In the genomic region with DNA sequence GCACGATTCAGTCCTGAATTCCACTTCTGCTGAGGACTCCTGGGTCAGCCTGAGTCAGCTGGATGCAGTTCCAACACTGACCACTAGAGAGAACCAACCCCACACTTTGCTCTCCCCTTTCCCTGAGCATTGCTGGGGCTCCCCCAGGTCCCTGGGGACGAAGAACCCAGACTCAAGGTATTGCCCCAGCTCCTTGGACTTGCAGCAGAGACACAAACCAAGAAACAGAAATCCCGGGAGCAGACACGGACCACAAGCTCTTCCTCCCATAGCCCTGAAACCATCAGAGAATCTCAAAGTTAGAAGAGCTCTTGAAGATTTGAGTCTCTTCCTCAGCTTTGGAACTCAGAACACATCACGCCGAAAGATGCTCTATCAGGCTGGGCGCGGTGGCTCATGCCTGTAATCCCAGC, we compare ENCODE assay signal across 8 cellular contexts. TPM values are rescaled to one million over a fixed set of nuclear protein-coding genes. Genes with fewer than 3 reads are reported as not detected.
DNase-seq lines count a peak whose midpoint lies in the region; TF ChIP-seq lines count a peak whose summit lies in the region.

No MANE protein-coding gene starts in this region.

- DNase-seq in G401 (ENCODE audit: low spot score): peak; percentile 37
- DNase-seq in H7: peak; percentile 90
- peak; percentile 17 for DNase-seq in NCI-H2196 treated with DMSO at 0.1 percent for 48 hours (lab: John Stamatoyannopoulos, UW; ENCODE audit: unreplicated experiment)
- peak; percentile 83 for DNase-seq in activated CD4-positive, alpha-beta T cell treated with anti-CD3 and anti-CD28 coated beads, Interleukin-2, amount 10 ng/mL, durations not matched to agents 7 days and 5 days
- peak; percentile 81 for DNase-seq in dermis blood vessel endothelial cell
- DNase-seq in mesothelial cell of epicardium (ENCODE audit: low spot score in 2 of 2, unreplicated experiment in 2 of 2): peak in 1 of 2 experiments; percentile 63
- DNase-seq in stimulated activated CD8-positive, alpha-beta memory T cell treated with anti-CD3 and anti-CD28 coated beads, Interleukin-4, amount 100 ng/mL, for 4 hours (ENCODE audit: low read depth in 2 of 2, low spot score in 1 of 2): peak; percentile 38 to 58
- DNase-seq in islet precursor cell: no peak

- peaks cover 4% of the 10 kb centered on the region for H3K27me3 Mint-ChIP-seq in activated CD4-positive, alpha-beta T cell treated with anti-CD3 and anti-CD28 coated beads, Interleukin-2, amount 10 ng/mL, durations not matched to agents 7 days and 5 days
- peaks cover 42% of the 10 kb centered on the region for H3K27me3 Mint-ChIP-seq in mesothelial cell of epicardium (ENCODE audit: low read depth)

- POLR2A ChIA-PET in activated CD4-positive, alpha-beta T cell treated with anti-CD3 and anti-CD28 coated beads, Interleukin-2, amount 10 ng/mL, durations not matched to agents 7 days and 5 days (lab: Charles Lee): no interaction called here

- H3K27me3 ChIP-seq in H7 (ENCODE audit: control insufficient read depth, insufficient read depth, low read length): no peaks in the 10 kb centered on the region

- peak; percentile 96 for TF ChIP-seq CTCF in mesothelial cell of epicardium (IDR thresholded peaks at IDR 0.05; ENCODE audit: unreplicated experiment)

- no peak overlapping the region for H3K27ac Mint-ChIP-seq in activated CD4-positive, alpha-beta T cell treated with anti-CD3 and anti-CD28 coated beads, Interleukin-2, amount 10 ng/mL, durations not matched to agents 7 days and 5 days
- no peak overlapping the region for H3K27ac Mint-ChIP-seq in mesothelial cell of epicardium

- peaks cover 7% of the 10 kb centered on the region for H3K4me1 Mint-ChIP-seq in activated CD4-positive, alpha-beta T cell treated with anti-CD3 and anti-CD28 coated beads, Interleukin-2, amount 10 ng/mL, durations not matched to agents 7 days and 5 days
- peaks cover 5% of the 10 kb centered on the region for H3K4me1 Mint-ChIP-seq in mesothelial cell of epicardium

- CTCF ChIA-PET in activated CD4-positive, alpha-beta T cell treated with anti-CD3 and anti-CD28 coated beads, Interleukin-2, amount 10 ng/mL, durations not matched to agents 7 days and 5 days (lab: Charles Lee): interaction anchor here (0.6 to 3.7 kb wide), 37 partner anchors 12 to 259 kb away, joined by 3 to 35 read pairs (median 4); partner anchors contain the start of genes CD79B, ERN1 and ICAM2

- no peaks in the 10 kb centered on the region for H3K36me3 ChIP-seq in H7 (replicated peaks; ENCODE audit: control insufficient read depth, insufficient read depth, low read length)

- H3K4me3 Mint-ChIP-seq in activated CD4-positive, alpha-beta T cell treated with anti-CD3 and anti-CD28 coated beads, Interleukin-2, amount 10 ng/mL, durations not matched to agents 7 days and 5 days: no peak overlapping the region
- H3K4me3 Mint-ChIP-seq in mesothelial cell of epicardium: no peak overlapping the region

- no peaks in the 10 kb centered on the region for H3K9me3 Mint-ChIP-seq in activated CD4-positive, alpha-beta T cell treated with anti-CD3 and anti-CD28 coated beads, Interleukin-2, amount 10 ng/mL, durations not matched to agents 7 days and 5 days
- H3K9me3 Mint-ChIP-seq in mesothelial cell of epicardium: no peaks in the 10 kb centered on the region

- H3K4me3 ChIP-seq in H7 (ENCODE audit: insufficient read depth, low read depth, low read length): no peak overlapping the region; the same call in 1 of the 2 replicates

- in situ Hi-C loops in G401 (cut with HindIII; ENCODE audit: low sequenced_read_pairs): no loop called here

- no peaks in the 10 kb centered on the region for H3K36me3 Mint-ChIP-seq in activated CD4-positive, alpha-beta T cell treated with anti-CD3 and anti-CD28 coated beads, Interleukin-2, amount 10 ng/mL, durations not matched to agents 7 days and 5 days (ENCODE audit: low read depth)
- H3K36me3 Mint-ChIP-seq in mesothelial cell of epicardium: no peaks in the 10 kb centered on the region

RNA-seq across cellular contexts. Expression of gene GH1, which starts 0.7 kb away (rescaled TPM):
- not detected in 2 replicates for total RNA-seq in G401 (2014; rRNA removed; shearing (Covaris generic))
- not detected in 2 replicates for total RNA-seq in H7 (2014; rRNA removed; shearing (Covaris generic))
- not detected for total RNA-seq in activated CD4-positive, alpha-beta T cell treated with anti-CD3 and anti-CD28 coated beads, Interleukin-2, amount 10 ng/mL, durations not matched to agents 7 days and 5 days
- total RNA-seq in dermis blood vessel endothelial cell: not detected in 2 replicates
- not detected in 3 replicates for total RNA-seq in mesothelial cell of epicardium

RNA-seq across cellular contexts. Expression of gene CSHL1, which starts 8.3 kb away (rescaled TPM):
- not detected in 2 replicates for total RNA-seq in G401 (2014; rRNA removed; shearing (Covaris generic))
- total RNA-seq in H7 (2014; rRNA removed; shearing (Covaris generic)): not detected in 2 replicates
- not detected for total RNA-seq in activated CD4-positive, alpha-beta T cell treated with anti-CD3 and anti-CD28 coated beads, Interleukin-2, amount 10 ng/mL, durations not matched to agents 7 days and 5 days
- not detected in 2 replicates for total RNA-seq in dermis blood vessel endothelial cell
- not detected in 3 replicates for total RNA-seq in mesothelial cell of epicardium

RNA-seq across cellular contexts. Expression of gene CD79B, which starts 12.8 kb away (rescaled TPM):
- 1.3 TPM in 1 of 2 replicates, not detected in the other for total RNA-seq in G401 (2014; rRNA removed; shearing (Covaris generic))
- 2.4 and 2.6 TPM in 2 replicates for total RNA-seq in H7 (2014; rRNA removed; shearing (Covaris generic))
- 10 to 100 TPM; 34.6 to 39.9 TPM for total RNA-seq in activated CD4-positive, alpha-beta T cell treated with anti-CD3 and anti-CD28 coated beads, Interleukin-2, amount 10 ng/mL, durations not matched to agents 7 days and 5 days
- total RNA-seq in dermis blood vessel endothelial cell: 2.1 and 5.1 TPM in 2 replicates
- total RNA-seq in mesothelial cell of epicardium: not detected in 3 replicates

RNA-seq across cellular contexts. Expression of gene CSH1, which starts 22.9 kb away (rescaled TPM):
- not detected in 2 replicates for total RNA-seq in G401 (2014; rRNA removed; shearing (Covaris generic))
- 0.30 TPM in 1 of 2 replicates, not detected in the other for total RNA-seq in H7 (2014; rRNA removed; shearing (Covaris generic))
- total RNA-seq in activated CD4-positive, alpha-beta T cell treated with anti-CD3 and anti-CD28 coated beads, Interleukin-2, amount 10 ng/mL, durations not matched to agents 7 days and 5 days: not detected
- total RNA-seq in dermis blood vessel endothelial cell (not detected in 2 replicates), mesothelial cell of epicardium (0.61 TPM in 1 of 3 replicates, not detected in the others)

RNA-seq across cellular contexts. Expression of gene GH2, which starts 37.6 kb away (rescaled TPM):
- total RNA-seq in G401 (2014; rRNA removed; shearing (Covaris generic)): not detected in 2 replicates
- not detected in 2 replicates for total RNA-seq in H7 (2014; rRNA removed; shearing (Covaris generic))
- total RNA-seq in activated CD4-positive, alpha-beta T cell treated with anti-CD3 and anti-CD28 coated beads, Interleukin-2, amount 10 ng/mL, durations not matched to agents 7 days and 5 days: not detected
- total RNA-seq in dermis blood vessel endothelial cell (not detected in 2 replicates), mesothelial cell of epicardium (not detected in 3 replicates)
